Comparison of ENCODE assay signal across 28 cellular contexts in the genomic region with DNA sequence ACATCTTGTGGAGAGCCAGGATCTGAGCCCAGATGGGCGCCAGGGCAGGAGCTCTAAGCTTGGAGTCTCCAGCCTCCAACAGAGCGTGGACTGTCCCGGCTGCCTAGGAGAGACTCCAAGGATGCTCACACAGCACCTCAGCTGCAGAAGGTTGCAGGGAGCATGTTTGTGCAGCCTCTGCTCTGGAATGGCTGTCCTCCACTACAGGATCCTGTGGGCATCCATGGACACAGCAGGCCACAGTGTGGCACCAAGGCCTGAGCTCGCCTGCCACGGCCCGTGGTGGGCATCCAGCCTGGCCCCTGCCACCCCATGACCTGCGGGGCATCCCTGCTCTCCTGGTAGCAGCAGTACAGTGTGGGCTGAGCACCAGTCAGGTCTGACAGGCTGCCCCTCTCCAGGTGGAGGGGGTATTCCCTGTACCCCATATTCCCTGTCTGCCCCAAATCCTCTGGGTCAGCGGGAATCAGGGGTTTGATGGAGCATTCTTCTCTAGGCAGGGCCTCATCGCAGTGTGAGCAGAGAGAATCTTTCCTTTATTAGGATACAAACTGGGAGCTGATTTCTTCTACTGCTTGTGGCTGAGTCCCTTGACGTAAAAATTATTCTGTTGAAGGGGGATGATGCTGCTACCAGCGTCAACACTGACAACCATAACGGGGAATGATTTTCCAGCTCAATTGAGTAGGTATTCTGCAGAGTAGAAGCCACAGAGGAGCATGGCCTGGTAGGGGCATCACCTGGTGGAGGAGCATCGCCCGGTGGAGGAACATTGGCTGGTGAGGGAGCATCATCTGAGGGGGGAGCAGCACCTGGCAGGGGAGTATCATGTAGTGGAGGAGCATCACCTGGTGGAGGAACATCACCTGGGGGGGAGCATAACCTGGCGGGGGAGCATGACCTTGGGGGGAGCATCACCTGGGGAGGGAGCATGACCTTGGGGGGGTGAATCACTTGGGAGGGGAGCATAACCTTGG.
"Had no signal": no experiment of that assay in that cellular context is flagged by ENCODE, and none has a peak within 500 bp of the region (broad histone marks: within the 10 kb centered on the region; RNA-seq: fewer than 3 reads in every experiment).

No MANE protein-coding gene starts in this region.

- H3K36me3 ChIP-seq: ascending aorta, breast epithelium, cardiac muscle cell, colonic mucosa had no signal

- H3K27ac ChIP-seq: ascending aorta, breast epithelium, cardiac muscle cell, colonic mucosa had no signal

- H3K27me3 Mint-ChIP-seq: T-helper 17 cell had no signal

- H3K4me3 ChIP-seq: ascending aorta, breast epithelium, cardiac muscle cell, colonic mucosa had no signal

- H3K27ac Mint-ChIP-seq: activated CD8-positive, alpha-beta memory T cell treated with anti-CD3 and anti-CD28 coated beads, Interleukin-2, amount 10 ng/mL, durations not matched to agents 7 days and 5 days; activated CD8-positive, alpha-beta T cell treated with anti-CD3 and anti-CD28 coated beads, Interleukin-2, amount 10 ng/mL, durations not matched to agents 7 days and 5 days; activated naive CD4-positive, alpha-beta T cell treated with anti-CD3 and anti-CD28 coated beads, Interleukin-2, amount 10 ng/mL, durations not matched to agents 7 days and 5 days; activated naive CD4-positive, alpha-beta T cell treated with anti-CD3 and anti-CD28 coated beads, Interleukin-2, amount 50 U/mL, for 72 hours; activated naive CD8-positive, alpha-beta T cell treated with anti-CD3 and anti-CD28 coated beads, Interleukin-2, amount 10 ng/mL, durations not matched to agents 7 days and 5 days; activated T-cell treated with anti-CD3 and anti-CD28 coated beads, Interleukin-2, amount 50 U/mL, for 24 hours; activated T-cell treated with anti-CD3 and anti-CD28 coated beads, Interleukin-2, amount 50 U/mL, for 72 hours; T-helper 17 cell; T-helper 2 cell treated with Interferon-gamma antibody and Interleukin-4, amounts not matched to agents 5 μg/mL and 100 μg/mL, for 36 hours had no signal

- H3K9me3 Mint-ChIP-seq: activated naive CD4-positive, alpha-beta T cell treated with anti-CD3 and anti-CD28 coated beads, Interleukin-2, amount 10 ng/mL, durations not matched to agents 7 days and 5 days; activated naive CD4-positive, alpha-beta T cell treated with anti-CD3 and anti-CD28 coated beads, Interleukin-2, amount 50 U/mL, for 72 hours; activated naive CD8-positive, alpha-beta T cell treated with anti-CD3 and anti-CD28 coated beads, Interleukin-2, amount 10 ng/mL, durations not matched to agents 7 days and 5 days; activated T-cell treated with anti-CD3 and anti-CD28 coated beads, Interleukin-2, amount 50 U/mL, for 24 hours; activated T-cell treated with anti-CD3 and anti-CD28 coated beads, Interleukin-2, amount 50 U/mL, for 72 hours; brain; T-helper 2 cell treated with Interferon-gamma antibody and Interleukin-4, amounts not matched to agents 5 μg/mL and 100 μg/mL, for 36 hours had no signal

- H3K4me1 Mint-ChIP-seq: activated CD8-positive, alpha-beta memory T cell treated with anti-CD3 and anti-CD28 coated beads, Interleukin-2, amount 10 ng/mL, durations not matched to agents 7 days and 5 days; activated naive CD4-positive, alpha-beta T cell treated with anti-CD3 and anti-CD28 coated beads, Interleukin-2, amount 10 ng/mL, durations not matched to agents 7 days and 5 days; activated naive CD8-positive, alpha-beta T cell treated with anti-CD3 and anti-CD28 coated beads, Interleukin-2, amount 10 ng/mL, durations not matched to agents 7 days and 5 days had no signal

- DNase-seq: activated CD4-positive, alpha-beta T cell treated with anti-CD3 and anti-CD28 coated beads for 4 hours; activated CD4-positive, alpha-beta T cell treated with anti-CD3 and anti-CD28 coated beads, Interleukin-2, amount 50 U/mL, for 1 hour; activated CD4-positive, alpha-beta T cell treated with anti-CD3 and anti-CD28 coated beads, Interleukin-2, amount 50 U/mL, for 48 hours; activated CD4-positive, CD25-positive, alpha-beta regulatory T cell; activated CD4-positive, CD25-positive, alpha-beta regulatory T cell treated with anti-CD3 and anti-CD28 coated beads, Interleukin-2, amount 50 U/mL, for 72 hours; activated CD8-positive, alpha-beta memory T cell treated with anti-CD3 and anti-CD28 coated beads, Interleukin-2, amount 10 ng/mL, durations not matched to agents 7 days and 5 days; activated CD8-positive, alpha-beta memory T cell treated with anti-CD3 and anti-CD28 coated beads, Interleukin-2, amount 50 U/mL, for 4 hours; activated CD8-positive, alpha-beta T cell treated with anti-CD3 and anti-CD28 coated beads, Interleukin-2, amount 10 ng/mL, durations not matched to agents 7 days and 5 days; activated gamma-delta T cell; activated naive CD4-positive, alpha-beta T cell; activated naive CD4-positive, alpha-beta T cell treated with anti-CD3 and anti-CD28 coated beads, Interleukin-2, amount 10 ng/mL, durations not matched to agents 7 days and 5 days; activated naive CD8-positive, alpha-beta T cell treated with anti-CD3 and anti-CD28 coated beads, Interleukin-2, amount 10 ng/mL, durations not matched to agents 7 days and 5 days; activated T-cell treated with anti-CD3 and anti-CD28 coated beads, Interleukin-2, amount 50 U/mL, for 24 hours; activated T-cell treated with anti-CD3 and anti-CD28 coated beads, Interleukin-2, amount 50 U/mL, for 72 hours; central memory CD4-positive, alpha-beta T cell; cerebellar nuclear complex; colonic mucosa; effector CD8-positive, alpha-beta T cell; foreskin fibroblast; T-helper 1 cell; T-helper 17 cell had no signal

- H3K9me3 ChIP-seq: ascending aorta, breast epithelium, colonic mucosa had no signal

- H3K36me3 Mint-ChIP-seq: activated CD8-positive, alpha-beta memory T cell treated with anti-CD3 and anti-CD28 coated beads, Interleukin-2, amount 10 ng/mL, durations not matched to agents 7 days and 5 days; activated naive CD4-positive, alpha-beta T cell treated with anti-CD3 and anti-CD28 coated beads, Interleukin-2, amount 10 ng/mL, durations not matched to agents 7 days and 5 days; activated naive CD4-positive, alpha-beta T cell treated with anti-CD3 and anti-CD28 coated beads, Interleukin-2, amount 50 U/mL, for 72 hours; activated naive CD8-positive, alpha-beta T cell treated with anti-CD3 and anti-CD28 coated beads, Interleukin-2, amount 10 ng/mL, durations not matched to agents 7 days and 5 days; brain had no signal

- H3K27me3 ChIP-seq: ascending aorta, cardiac muscle cell, colonic mucosa had no signal

- ATAC-seq: activated CD8-positive, alpha-beta memory T cell treated with anti-CD3 and anti-CD28 coated beads, Interleukin-2, amount 10 ng/mL, durations not matched to agents 7 days and 5 days; activated CD8-positive, alpha-beta T cell treated with anti-CD3 and anti-CD28 coated beads, Interleukin-2, amount 10 ng/mL, durations not matched to agents 7 days and 5 days; activated naive CD4-positive, alpha-beta T cell treated with anti-CD3 and anti-CD28 coated beads, Interleukin-2, amount 50 U/mL, for 72 hours; activated T-cell treated with anti-CD3 and anti-CD28 coated beads, Interleukin-2, amount 50 U/mL, for 72 hours; esophagus mucosa; T-helper 17 cell had no signal

- H3K4me1 ChIP-seq: ascending aorta, breast epithelium, colonic mucosa had no signal

- H3K4me3 Mint-ChIP-seq: activated CD8-positive, alpha-beta memory T cell treated with anti-CD3 and anti-CD28 coated beads, Interleukin-2, amount 10 ng/mL, durations not matched to agents 7 days and 5 days; activated CD8-positive, alpha-beta T cell treated with anti-CD3 and anti-CD28 coated beads, Interleukin-2, amount 10 ng/mL, durations not matched to agents 7 days and 5 days; activated naive CD4-positive, alpha-beta T cell treated with anti-CD3 and anti-CD28 coated beads, Interleukin-2, amount 10 ng/mL, durations not matched to agents 7 days and 5 days; activated naive CD8-positive, alpha-beta T cell treated with anti-CD3 and anti-CD28 coated beads, Interleukin-2, amount 10 ng/mL, durations not matched to agents 7 days and 5 days; activated T-cell treated with anti-CD3 and anti-CD28 coated beads, Interleukin-2, amount 50 U/mL, for 24 hours; activated T-cell treated with anti-CD3 and anti-CD28 coated beads, Interleukin-2, amount 50 U/mL, for 72 hours; brain; T-helper 17 cell; T-helper 2 cell treated with Interferon-gamma antibody and Interleukin-4, amounts not matched to agents 5 μg/mL and 100 μg/mL, for 36 hours had no signal
